ENCODE assay signal across 8 cellular contexts in genomic region chr15:62344806-62345539, GRCh38. TPM values are rescaled to one million over a fixed set of nuclear protein-coding genes. Genes with fewer than 3 reads are reported as not detected.
DNase-seq lines count a peak whose midpoint lies in the region; ATAC-seq and TF ChIP-seq lines count a peak whose summit lies in the region.

No MANE protein-coding gene starts in this region.

- H3K27me3 ChIP-seq in cardiac muscle cell, result peaks cover 33% of the 10 kb centered on the region

- H3K36me3 ChIP-seq in cardiac muscle cell, result no peaks in the 10 kb centered on the region

- intact Hi-C loops in sciatic nerve (cut with DNase I), result no loop called here

- H3K4me3 ChIP-seq in cardiac muscle cell, result no peak overlapping the region

- H3K27ac ChIP-seq in cardiac muscle cell, result no peak overlapping the region

- TF ChIP-seq CTCF in GM12874 (IDR thresholded peaks at IDR 0.05; ENCODE audit: insufficient read depth, low read depth, low read length), result peak; percentile 80
- peak; percentile 59 for TF ChIP-seq CTCF in cardiac muscle cell (IDR thresholded peaks at IDR 0.05; ENCODE audit: low read depth, low read length)

- H3K4me1 ChIP-seq in cardiac muscle cell (ENCODE audit: low read depth), result no peaks in the 10 kb centered on the region

- no peaks in the 10 kb centered on the region for H3K9me3 ChIP-seq in cardiac muscle cell (ENCODE audit: low read depth)

- DNase-seq in RPMI8226 (peak; percentile 97), cardiac muscle cell (ENCODE audit: low read depth in 1 of 2, low spot score in 1 of 2) (peak; percentile 52 to 83), sciatic nerve (ENCODE audit: low spot score) (no peak), DMS114 treated with DMSO at 0.1 percent for 48 hours (lab: John Stamatoyannopoulos, UW; ENCODE audit: unreplicated experiment) (no peak)
- DNase-seq in activated gamma-delta T cell treated with anti-CD3 and anti-CD28 coated beads, Interleukin-2, amount 50 U/mL, for 16 hours (ENCODE audit: low read depth), result peak; percentile 4

- peak; percentile 85 for ATAC-seq in HG03442 (IDR thresholded peaks at IDR 0.05; ENCODE audit: unreplicated experiment)
- peak; percentile 38 for ATAC-seq in sciatic nerve
- ATAC-seq in GM18502 (IDR thresholded peaks at IDR 0.05; ENCODE audit: poor library complexity, unreplicated experiment), result no peak

RNA-seq across cellular contexts. Expression of gene TLN2, which starts 45.4 kb away (rescaled TPM):
- total RNA-seq in cardiac muscle cell (18.7 and 27.3 TPM in 2 replicates), sciatic nerve (49.3 TPM)
- 13.5 and 16.2 TPM in 2 replicates for polyA plus RNA-seq in cardiac muscle cell

Comparison
In these comparisons a context has a peak if more than half of its experiments do, and no peak if none do; other contexts are left out.
1. DNase-seq: peak in RPMI8226 (single experiment), activated gamma-delta T cell treated with anti-CD3 and anti-CD28 coated beads, Interleukin-2, amount 50 U/mL, for 16 hours (single experiment) and cardiac muscle cell (2 of 2); none in sciatic nerve (single experiment) and DMS114 treated with DMSO at 0.1 percent for 48 hours (single experiment).